In the genomic region with DNA sequence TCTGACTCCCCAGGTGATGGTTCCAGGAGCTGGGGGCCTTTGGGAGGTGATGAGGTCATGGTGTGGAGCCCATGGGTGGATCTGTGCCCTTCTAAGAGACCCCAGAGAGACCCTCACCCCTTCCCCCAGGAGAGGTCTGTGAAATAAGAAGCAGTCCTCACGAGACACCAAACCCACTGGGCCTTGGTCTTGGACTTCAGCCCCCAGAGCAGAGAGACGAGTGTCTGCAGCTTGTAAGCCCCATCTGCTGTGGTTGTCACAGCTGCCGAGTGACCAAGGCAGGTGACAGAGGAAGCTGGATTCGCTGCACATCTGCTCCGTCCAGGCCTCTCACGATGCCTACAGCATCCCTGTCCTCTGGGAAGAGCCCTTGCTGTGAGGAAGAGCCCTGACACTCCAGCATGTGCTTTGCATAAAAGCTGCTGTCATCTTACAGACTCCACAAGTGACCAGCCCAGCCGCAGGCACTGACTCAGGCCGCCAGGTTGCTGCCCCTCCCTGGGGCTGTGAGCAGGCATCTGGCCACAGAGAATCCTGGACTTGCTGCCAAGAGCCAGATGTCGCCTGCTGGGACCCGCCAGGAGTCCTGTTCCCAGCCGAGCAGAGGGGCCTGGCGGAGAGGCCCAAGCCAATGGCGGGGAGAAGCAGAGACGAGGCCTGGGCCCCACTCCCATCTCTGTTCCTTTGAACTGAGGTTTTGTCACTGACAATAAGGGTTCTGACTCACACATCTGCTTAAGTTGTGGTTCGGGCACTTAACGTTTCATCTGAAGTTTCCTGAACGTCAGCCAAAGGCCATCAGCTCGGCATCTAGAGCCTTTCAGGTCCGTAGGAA, we compare ENCODE assay signal across 10 cellular contexts.
DNase-seq lines count a peak whose midpoint lies in the region; ATAC-seq and TF ChIP-seq lines count a peak whose summit lies in the region.
"Had no signal": no experiment of that assay in that cellular context is flagged by ENCODE, and none has a peak within 500 bp of the region (broad histone marks: within the 10 kb centered on the region; RNA-seq: fewer than 3 reads in every experiment).

No MANE protein-coding gene starts in this region.

- DNase-seq in NCI-H82 (lab: John Stamatoyannopoulos, UW) (peak; percentile 26), NCI-H82 treated with DMSO at 0.1 percent for 48 hours (lab: John Stamatoyannopoulos, UW; ENCODE audit: unreplicated experiment) (no peak), RWPE2 (ENCODE audit: low spot score) (peak; percentile 61), heart right ventricle (peak in 1 of 2 donors; percentile 51), ecto neural progenitor cell (ENCODE audit: low spot score) (no peak)

- H3K4me3 ChIP-seq in RWPE2 (ENCODE audit: severe bottlenecking): no peak overlapping the region
- no peak overlapping the region for H3K4me3 ChIP-seq in heart right ventricle
- H3K4me3 ChIP-seq in subcutaneous abdominal adipose tissue (ENCODE audit: low read depth in 1 of 5, low read length in 5 of 5): no peak overlapping the region
- H3K4me3 ChIP-seq: adrenal gland had no signal

- no peaks in the 10 kb centered on the region for H3K9me3 ChIP-seq in RWPE2 (ENCODE audit: severe bottlenecking)
- H3K9me3 ChIP-seq in heart right ventricle: peaks cover 0 to 6% (median 0%) of the 10 kb centered on the region in 11 donors
- peaks cover 0 to 4% (median 0%) of the 10 kb centered on the region in 5 donors for H3K9me3 ChIP-seq in subcutaneous abdominal adipose tissue (ENCODE audit: control insufficient read depth in 5 of 5, low read length in 5 of 5)
- H3K9me3 ChIP-seq: adrenal gland had no signal

- peak overlapping the region; percentile 13 for H3K27ac ChIP-seq in RWPE2 (ENCODE audit: poor library complexity, severe bottlenecking)
- H3K27ac ChIP-seq in heart right ventricle: peak overlapping the region in 8 of 10 donors; percentile 12 to 84 (median 40)
- peak overlapping the region; percentile 86 for H3K27ac ChIP-seq in subcutaneous abdominal adipose tissue (ENCODE audit: low read depth, low read length)
- H3K27ac ChIP-seq: C4-2B had no signal

- 39 to 41% methylated on average over 19 of the region's 19 CpGs for WGBS in heart right ventricle, 2 donors

- TF ChIP-seq CTCF in RWPE2 (IDR thresholded peaks at IDR 0.05; ENCODE audit: poor library complexity, severe bottlenecking) (no peak), heart right ventricle (IDR thresholded peaks at IDR 0.05) (no peak)

- H3K4me1 ChIP-seq in RWPE2 (ENCODE audit: insufficient read depth, poor library complexity, severe bottlenecking) (peaks cover 13% of the 10 kb centered on the region), heart right ventricle (peaks cover 5 to 54% (median 41%) of the 10 kb centered on the region in 9 donors), subcutaneous abdominal adipose tissue (ENCODE audit: control insufficient read depth in 5 of 5, insufficient read depth in 5 of 5, low read length in 5 of 5) (peaks cover 11 to 45% (median 31%) of the 10 kb centered on the region in 5 donors)

- intact Hi-C loops in heart right ventricle (cut with DNase I): loop anchor here in 9 of 10 donors (2.0 to 10.0 kb wide), 9 partner anchors 39 to 223 kb away; a partner anchor contains a TSS

- peak overlapping the region in 3 of 5 donors; percentile 16 to 35 (median 22) for H3K9ac ChIP-seq in subcutaneous abdominal adipose tissue (ENCODE audit: low read length in 5 of 5)

- H3K36me3 ChIP-seq in RWPE2 (ENCODE audit: low read depth): no peaks in the 10 kb centered on the region
- H3K36me3 ChIP-seq in heart right ventricle: no peaks in the 10 kb centered on the region
- H3K36me3 ChIP-seq in subcutaneous abdominal adipose tissue (ENCODE audit: control insufficient read depth in 5 of 5, insufficient read depth in 5 of 5, low read length in 5 of 5): no peaks in the 10 kb centered on the region
- H3K36me3 ChIP-seq: adrenal gland had no signal

- peak; percentile 71 for ATAC-seq in RWPE2 (ENCODE audit: low read depth)
- ATAC-seq in heart right ventricle: peak in 7 of 8 donors; percentile 7 to 38 (median 9)
- ATAC-seq in GM18519 (IDR thresholded peaks at IDR 0.05; ENCODE audit: low FRiP score, unreplicated experiment): no peak
- no peak for ATAC-seq in GM19455 (IDR thresholded peaks at IDR 0.05; ENCODE audit: unreplicated experiment)

- H3K27me3 ChIP-seq in RWPE2 (ENCODE audit: insufficient read depth, poor library complexity, severe bottlenecking) (no peaks in the 10 kb centered on the region), heart right ventricle (peaks cover 0 to 16% (median 0%) of the 10 kb centered on the region in 7 donors), subcutaneous abdominal adipose tissue (ENCODE audit: control insufficient read depth in 5 of 5, insufficient read depth in 4 of 5, low read length in 5 of 5) (no peaks in the 10 kb centered on the region)
- H3K27me3 ChIP-seq: adrenal gland had no signal

Comparison
In these comparisons a context has a peak if more than half of its experiments do, and no peak if none do; other contexts are left out.
1. DNase-seq: peak in NCI-H82 (single experiment) and RWPE2 (single experiment); none in NCI-H82 treated with DMSO at 0.1 percent for 48 hours (single experiment) and ecto neural progenitor cell (single experiment).
2. ATAC-seq: peak in RWPE2 (single experiment) and heart right ventricle (7 of 8); none in GM18519 (single experiment) and GM19455 (single experiment).
3. H3K27ac ChIP-seq: peak in every context shown above with its lines; median percentile 86 in subcutaneous abdominal adipose tissue; 40 in heart right ventricle; 13 in RWPE2.